Comparison of ENCODE assay signal across 8 cellular contexts in genomic region chr3:170868577-170869239, GRCh38. TPM values are rescaled to one million over a fixed set of nuclear protein-coding genes. Genes with fewer than 3 reads are reported as not detected.
DNase-seq lines count a peak whose midpoint lies in the region; ATAC-seq and TF ChIP-seq lines count a peak whose summit lies in the region.

No MANE protein-coding gene starts in this region.

- no peak for ATAC-seq in activated CD8-positive, alpha-beta memory T cell treated with anti-CD3 and anti-CD28 coated beads, Interleukin-2, amount 10 ng/mL, durations not matched to agents 7 days and 5 days
- no peak for ATAC-seq in stimulated activated effector memory CD8-positive, alpha-beta T cell treated with anti-CD3 and anti-CD28 coated beads, Interleukin-12 subunit alpha, Interleukin-12 subunit beta, amount 100 ng/mL, for 72 hours
- ATAC-seq in HG02642 (IDR thresholded peaks at IDR 0.05; ENCODE audit: poor library complexity, unreplicated experiment) (no peak), GM21381 (IDR thresholded peaks at IDR 0.05; ENCODE audit: unreplicated experiment) (no peak), GM18519 (IDR thresholded peaks at IDR 0.05; ENCODE audit: low FRiP score, unreplicated experiment) (no peak)

- no peaks in the 10 kb centered on the region for H4K20me1 ChIP-seq in hepatocyte (ENCODE audit: insufficient read depth, poor library complexity, severe bottlenecking)

- no peaks in the 10 kb centered on the region for H3K27me3 ChIP-seq in hepatocyte

- peak overlapping the region; percentile 91 for H3K27ac ChIP-seq in hepatocyte

- CTCF ChIA-PET in activated CD8-positive, alpha-beta memory T cell treated with anti-CD3 and anti-CD28 coated beads, Interleukin-2, amount 10 ng/mL, durations not matched to agents 7 days and 5 days (lab: Charles Lee): interaction anchor here (0.7 to 1.6 kb wide), 6 partner anchors 8 to 745 kb away, joined by 3 to 8 read pairs (median 3); partner anchors contain the start of gene EIF5A2

- no peaks in the 10 kb centered on the region for H3K36me3 ChIP-seq in hepatocyte (replicated peaks; ENCODE audit: insufficient read depth, low read depth)

- H3K4me3 Mint-ChIP-seq in HFFc6: peak overlapping the region; percentile 99
- peak overlapping the region; percentile 88 for H3K4me3 Mint-ChIP-seq in activated CD8-positive, alpha-beta memory T cell treated with anti-CD3 and anti-CD28 coated beads, Interleukin-2, amount 10 ng/mL, durations not matched to agents 7 days and 5 days
- H3K4me3 Mint-ChIP-seq in stimulated activated effector memory CD8-positive, alpha-beta T cell treated with anti-CD3 and anti-CD28 coated beads, Interleukin-12 subunit alpha, Interleukin-12 subunit beta, amount 100 ng/mL, for 72 hours: peak overlapping the region; percentile 95

- peak overlapping the region; percentile 99 for H3K27ac Mint-ChIP-seq in HFFc6
- peak overlapping the region; percentile 91 for H3K27ac Mint-ChIP-seq in activated CD8-positive, alpha-beta memory T cell treated with anti-CD3 and anti-CD28 coated beads, Interleukin-2, amount 10 ng/mL, durations not matched to agents 7 days and 5 days
- H3K27ac Mint-ChIP-seq in stimulated activated effector memory CD8-positive, alpha-beta T cell treated with anti-CD3 and anti-CD28 coated beads, Interleukin-12 subunit alpha, Interleukin-12 subunit beta, amount 100 ng/mL, for 72 hours: peak overlapping the region; percentile 99

- WGBS in hepatocyte (ENCODE audit: low lambda C conversion rate, missing lambda C conversion rate): 69% methylated on average over 9 of the region's 9 CpGs

- H3K4me1 ChIP-seq in hepatocyte (ENCODE audit: insufficient read depth): peaks cover 8% of the 10 kb centered on the region

- peaks cover 6% of the 10 kb centered on the region for H3K9me3 Mint-ChIP-seq in HFFc6
- H3K9me3 Mint-ChIP-seq in activated CD8-positive, alpha-beta memory T cell treated with anti-CD3 and anti-CD28 coated beads, Interleukin-2, amount 10 ng/mL, durations not matched to agents 7 days and 5 days (ENCODE audit: low read depth): no peaks in the 10 kb centered on the region
- no peaks in the 10 kb centered on the region for H3K9me3 Mint-ChIP-seq in stimulated activated effector memory CD8-positive, alpha-beta T cell treated with anti-CD3 and anti-CD28 coated beads, Interleukin-12 subunit alpha, Interleukin-12 subunit beta, amount 100 ng/mL, for 72 hours

- peak overlapping the region; percentile 86 for H3K4me2 ChIP-seq in hepatocyte

- peaks cover 34% of the 10 kb centered on the region for H3K36me3 Mint-ChIP-seq in HFFc6 (ENCODE audit: low read depth)
- peaks cover 38% of the 10 kb centered on the region for H3K36me3 Mint-ChIP-seq in activated CD8-positive, alpha-beta memory T cell treated with anti-CD3 and anti-CD28 coated beads, Interleukin-2, amount 10 ng/mL, durations not matched to agents 7 days and 5 days
- H3K36me3 Mint-ChIP-seq in stimulated activated effector memory CD8-positive, alpha-beta T cell treated with anti-CD3 and anti-CD28 coated beads, Interleukin-12 subunit alpha, Interleukin-12 subunit beta, amount 100 ng/mL, for 72 hours: peaks cover 60% of the 10 kb centered on the region

- H3K9me2 ChIP-seq in hepatocyte (replicated peaks; ENCODE audit: insufficient read depth): no peaks in the 10 kb centered on the region

- H3K79me2 ChIP-seq in hepatocyte: peaks cover 19% of the 10 kb centered on the region

- H3K4me3 ChIP-seq in hepatocyte: peak overlapping the region; percentile 56

- DNase-seq in HFFc6 (no peak), hepatocyte (ENCODE audit: low spot score) (no peak), T-helper 9 cell (no peak)
- no peak for DNase-seq in activated CD8-positive, alpha-beta memory T cell treated with anti-CD3 and anti-CD28 coated beads, Interleukin-2, amount 10 ng/mL, durations not matched to agents 7 days and 5 days
- DNase-seq in stimulated activated effector memory CD8-positive, alpha-beta T cell treated with anti-CD3 and anti-CD28 coated beads, Interleukin-12 subunit alpha, Interleukin-12 subunit beta, amount 100 ng/mL, for 72 hours (ENCODE audit: low spot score in 2 of 2): no peak

- no peak overlapping the region for H2AFZ ChIP-seq in hepatocyte

- H3K27me3 Mint-ChIP-seq in HFFc6 (ENCODE audit: insufficient read depth): peaks cover 9% of the 10 kb centered on the region
- H3K27me3 Mint-ChIP-seq in activated CD8-positive, alpha-beta memory T cell treated with anti-CD3 and anti-CD28 coated beads, Interleukin-2, amount 10 ng/mL, durations not matched to agents 7 days and 5 days: no peaks in the 10 kb centered on the region

- no peaks in the 10 kb centered on the region for H3K9me3 ChIP-seq in hepatocyte (ENCODE audit: low read depth)

- no peak for TF ChIP-seq CTCF in HFFc6 (IDR thresholded peaks at IDR 0.05)
- no peak for TF ChIP-seq CTCF in hepatocyte (IDR thresholded peaks at IDR 0.05; ENCODE audit: poor library complexity)

- peaks cover 11% of the 10 kb centered on the region for H3K4me1 Mint-ChIP-seq in HFFc6 (ENCODE audit: low read depth)
- H3K4me1 Mint-ChIP-seq in activated CD8-positive, alpha-beta memory T cell treated with anti-CD3 and anti-CD28 coated beads, Interleukin-2, amount 10 ng/mL, durations not matched to agents 7 days and 5 days: peaks cover 21% of the 10 kb centered on the region
- peaks cover 21% of the 10 kb centered on the region for H3K4me1 Mint-ChIP-seq in stimulated activated effector memory CD8-positive, alpha-beta T cell treated with anti-CD3 and anti-CD28 coated beads, Interleukin-12 subunit alpha, Interleukin-12 subunit beta, amount 100 ng/mL, for 72 hours

RNA-seq across cellular contexts. Expression of gene RPL22L1, which starts 1.3 kb away (rescaled TPM):
- 100 to 1,000 TPM; 145 to 211 (median 166) TPM for total RNA-seq in HFFc6 (2021; fragmentation: NEBNext Ultra II Directional; extraction: Animal tissue kit (Norgen Biotek cat#: 25700))
- 100 to 1,000 TPM; 116 to 149 TPM for total RNA-seq in activated CD8-positive, alpha-beta memory T cell treated with anti-CD3 and anti-CD28 coated beads, Interleukin-2, amount 10 ng/mL, durations not matched to agents 7 days and 5 days
- total RNA-seq in hepatocyte: 168 and 173 TPM in 2 replicates
- 40.2 and 63.1 TPM in 2 replicates for polyA plus RNA-seq in hepatocyte

RNA-seq across cellular contexts. Expression of gene EIF5A2, which starts 39.7 kb away (rescaled TPM):
- total RNA-seq in HFFc6 (2021; fragmentation: NEBNext Ultra II Directional; extraction: Animal tissue kit (Norgen Biotek cat#: 25700)): 10 to 100 TPM; 30.5 to 38.1 (median 36.1) TPM
- total RNA-seq in activated CD8-positive, alpha-beta memory T cell treated with anti-CD3 and anti-CD28 coated beads, Interleukin-2, amount 10 ng/mL, durations not matched to agents 7 days and 5 days: 10 to 100 TPM; 11.8 to 12.3 TPM
- total RNA-seq in hepatocyte: 4.5 and 8.2 TPM in 2 replicates
- polyA plus RNA-seq in hepatocyte: 4.8 and 5.3 TPM in 2 replicates
